ENCODE assay signal across 12 cellular contexts in genomic region chr17:4942760-4943508, GRCh38. TPM values are rescaled to one million over a fixed set of nuclear protein-coding genes. Genes with fewer than 3 reads are reported as not detected.
DNase-seq lines count a peak whose midpoint lies in the region; ATAC-seq and TF ChIP-seq lines count a peak whose summit lies in the region.
"Had no signal": no experiment of that assay in that cellular context is flagged by ENCODE, and none has a peak within 500 bp of the region (broad histone marks: within the 10 kb centered on the region; RNA-seq: fewer than 3 reads in every experiment).

No MANE protein-coding gene starts in this region.

- no peak overlapping the region for H2BK120ac ChIP-seq in trophoblast cell (ENCODE audit: insufficient read depth, low read length, poor library complexity)

- no peak overlapping the region for H3K4me2 ChIP-seq in trophoblast cell (ENCODE audit: low read length)

- ATAC-seq in CD8-positive, alpha-beta T cell, result no peak
- ATAC-seq in HG02588 (IDR thresholded peaks at IDR 0.05; ENCODE audit: unreplicated experiment), result no peak
- ATAC-seq in GM21390 (IDR thresholded peaks at IDR 0.05; ENCODE audit: unreplicated experiment), result no peak

- in situ Hi-C loops in ACHN (cut with HindIII; ENCODE audit: low pct_ligation_motif_present, low pct_unique_long_range_greater_than_20kb, low sequenced_read_pairs), result no loop called here

- peak overlapping the region; percentile 95 for H3K27ac Mint-ChIP-seq in CD8-positive, alpha-beta T cell

- peak overlapping the region; percentile 14 for H3K4me3 ChIP-seq in CD8-positive, alpha-beta T cell (ENCODE audit: low read depth, low read length)
- peak overlapping the region; percentile 14 for H3K4me3 ChIP-seq in trophoblast cell (ENCODE audit: low read depth, low read length)
- H3K4me3 ChIP-seq: vagina had no signal

- no peak overlapping the region for H3K27ac ChIP-seq in CD8-positive, alpha-beta T cell (ENCODE audit: low read depth, low read length)
- peak overlapping the region; percentile 99 for H3K27ac ChIP-seq in KOPT-K1 (ENCODE audit: low read depth, low read length, poor library complexity, severe bottlenecking)
- H3K27ac ChIP-seq in trophoblast cell (ENCODE audit: low read depth, low read length), result no peak overlapping the region

- H3K79me1 ChIP-seq in trophoblast cell (ENCODE audit: low read length), result peaks cover 19% of the 10 kb centered on the region

- H2AFZ ChIP-seq in trophoblast cell (ENCODE audit: insufficient read depth, low read length, poor library complexity), result no peak overlapping the region

- H3K36me3 ChIP-seq in CD8-positive, alpha-beta T cell (ENCODE audit: insufficient read depth, low read length), result peaks cover 44% of the 10 kb centered on the region
- peaks cover 66% of the 10 kb centered on the region for H3K36me3 ChIP-seq in KOPT-K1 (ENCODE audit: insufficient read depth, low read length)
- peaks cover 45 to 58% of the 10 kb centered on the region in 2 experiments for H3K36me3 ChIP-seq in trophoblast cell (ENCODE audit: control insufficient read depth in 1 of 2, insufficient read depth in 2 of 2, low read length in 2 of 2)

- no peaks in the 10 kb centered on the region for H3K27me3 ChIP-seq in CD8-positive, alpha-beta T cell (ENCODE audit: insufficient read depth, low read length)
- H3K27me3 ChIP-seq in trophoblast cell (ENCODE audit: insufficient read depth, low read length), result no peaks in the 10 kb centered on the region
- H3K27me3 ChIP-seq: vagina had no signal

- H3K27me3 Mint-ChIP-seq in CD8-positive, alpha-beta T cell (ENCODE audit: low read depth), result no peaks in the 10 kb centered on the region

- peaks cover 79% of the 10 kb centered on the region for H3K4me1 Mint-ChIP-seq in CD8-positive, alpha-beta T cell (ENCODE audit: low read depth)

- H4K8ac ChIP-seq in trophoblast cell (ENCODE audit: low read depth, low read length), result no peak overlapping the region

- H4K12ac ChIP-seq in trophoblast cell (ENCODE audit: low read depth, low read length), result no peak overlapping the region

- peaks cover 71% of the 10 kb centered on the region for H3K4me1 ChIP-seq in CD8-positive, alpha-beta T cell (ENCODE audit: insufficient read depth, low read length)
- H3K4me1 ChIP-seq in trophoblast cell (ENCODE audit: control insufficient read depth in 1 of 2, insufficient read depth in 2 of 2, low read length in 2 of 2), result peaks cover 25 to 33% of the 10 kb centered on the region in 2 experiments

- H3K9me3 ChIP-seq in CD8-positive, alpha-beta T cell (ENCODE audit: low read length), result no peaks in the 10 kb centered on the region
- H3K9me3 ChIP-seq in KOPT-K1 (ENCODE audit: insufficient read depth, low read length, poor library complexity, severe bottlenecking), result no peaks in the 10 kb centered on the region
- no peaks in the 10 kb centered on the region for H3K9me3 ChIP-seq in trophoblast cell (ENCODE audit: insufficient read depth, low read depth, low read length)
- H3K9me3 ChIP-seq: vagina had no signal

- H3K14ac ChIP-seq in trophoblast cell (ENCODE audit: low read length), result no peak overlapping the region

- H2BK5ac ChIP-seq in trophoblast cell (ENCODE audit: low read depth, low read length, poor library complexity), result no peak overlapping the region

- CTCF ChIA-PET in CD8-positive, alpha-beta T cell (lab: Charles Lee), result no interaction called here

- H3K23ac ChIP-seq in trophoblast cell (ENCODE audit: low read length), result no peak overlapping the region

- POLR2A ChIA-PET in CD8-positive, alpha-beta T cell (lab: Charles Lee), result interaction anchor here (1.7 to 10.5 kb wide), 2 partner anchors 25 to 43 kb away, joined by 5 to 175 read pairs; partner anchors contain the start of gene SPAG7

- H3K4me3 Mint-ChIP-seq in CD8-positive, alpha-beta T cell, result peak overlapping the region; percentile 92

- no peak for TF ChIP-seq CTCF in CD8-positive, alpha-beta T cell (IDR thresholded peaks at IDR 0.05)

- WGBS in trophoblast cell (ENCODE audit: extremely low coverage, insufficient coverage, insufficient read length), result no CpG with 5 or more reads among the region's 13 CpGs

- no peak for DNase-seq in CD8-positive, alpha-beta T cell
- DNase-seq in cerebellar cortex (ENCODE audit: low spot score), result peak; percentile 44
- DNase-seq in trophoblast cell, result no peak
- DNase-seq in ACHN, result no peak
- no peak for DNase-seq in cerebellum (ENCODE audit: low spot score)
- DNase-seq: activated gamma-delta T cell treated with Interleukin-2 at 50 U/mL for 16 hours; NCI-H1092 treated with DMSO at 0.1 percent for 48 hours; stimulated activated CD4-positive, alpha-beta T cell treated with anti-CD3 and anti-CD28 coated beads, Interleukin-2, amount 100 ng/mL, for 48 hours had no signal

- no peak overlapping the region for H2BK12ac ChIP-seq in trophoblast cell (ENCODE audit: low read length)

- intact Hi-C loops in CD8-positive, alpha-beta T cell (cut with DNase I, micrococcal nuclease), result no loop called here

- no peak overlapping the region for H3K9ac ChIP-seq in trophoblast cell (ENCODE audit: low read length)

- H3K79me2 ChIP-seq in trophoblast cell (ENCODE audit: control insufficient read depth, insufficient read depth, low read length, poor library complexity), result peaks cover 30% of the 10 kb centered on the region

- H2AK5ac ChIP-seq in trophoblast cell (ENCODE audit: low read length), result no peak overlapping the region

- no peaks in the 10 kb centered on the region for H3K9me3 Mint-ChIP-seq in CD8-positive, alpha-beta T cell

- H3K36me3 Mint-ChIP-seq in CD8-positive, alpha-beta T cell, result peaks cover 75% of the 10 kb centered on the region

- H3K18ac ChIP-seq in trophoblast cell (ENCODE audit: low read length), result no peak overlapping the region

- H3K4ac ChIP-seq in trophoblast cell (ENCODE audit: low read depth, low read length), result peak overlapping the region; percentile 40

- H4K91ac ChIP-seq in trophoblast cell (ENCODE audit: low read depth, low read length), result no peak overlapping the region

RNA-seq across cellular contexts. Expression of gene RNF167, which starts 2.9 kb away (rescaled TPM):
- total RNA-seq in CD8-positive, alpha-beta T cell, result 10 to 100 TPM; 49.3 to 52.2 TPM
- polyA plus RNA-seq in trophoblast cell (2013), result 113 and 122 TPM in 2 replicates
- total RNA-seq in cerebellum, result 15.8 TPM

RNA-seq across cellular contexts. Expression of gene SLC25A11, which starts 3.1 kb away (rescaled TPM):
- total RNA-seq in CD8-positive, alpha-beta T cell, result 10 to 100 TPM; 15.8 to 16.3 TPM
- 36.6 and 37.7 TPM in 2 replicates for polyA plus RNA-seq in trophoblast cell (2013)
- 37.2 TPM for total RNA-seq in cerebellum

RNA-seq across cellular contexts. Expression of gene PFN1, which starts 5.4 kb away (rescaled TPM):
- 100 to 1,000 TPM; 321 to 326 TPM for total RNA-seq in CD8-positive, alpha-beta T cell
- polyA plus RNA-seq in trophoblast cell (2013), result 1,571 and 1,587 TPM in 2 replicates
- total RNA-seq in cerebellum, result 70.8 TPM

RNA-seq across cellular contexts. Expression of gene ENO3, which starts 8.0 kb away (rescaled TPM):
- total RNA-seq in CD8-positive, alpha-beta T cell, result 10 to 100 TPM; 17.6 to 18.5 TPM
- 5.6 and 5.8 TPM in 2 replicates for polyA plus RNA-seq in trophoblast cell (2013)
- total RNA-seq in cerebellum, result 3.3 TPM

RNA-seq across cellular contexts. Expression of gene GP1BA, which starts 10.9 kb away (rescaled TPM):
- not detected for total RNA-seq in CD8-positive, alpha-beta T cell
- 0.05 and 0.14 TPM in 2 replicates for polyA plus RNA-seq in trophoblast cell (2013)
- total RNA-seq in cerebellum, result not detected
- total RNA-seq: vagina had no signal
